ENCODE assay signal across 11 cellular contexts in the genomic region with DNA sequence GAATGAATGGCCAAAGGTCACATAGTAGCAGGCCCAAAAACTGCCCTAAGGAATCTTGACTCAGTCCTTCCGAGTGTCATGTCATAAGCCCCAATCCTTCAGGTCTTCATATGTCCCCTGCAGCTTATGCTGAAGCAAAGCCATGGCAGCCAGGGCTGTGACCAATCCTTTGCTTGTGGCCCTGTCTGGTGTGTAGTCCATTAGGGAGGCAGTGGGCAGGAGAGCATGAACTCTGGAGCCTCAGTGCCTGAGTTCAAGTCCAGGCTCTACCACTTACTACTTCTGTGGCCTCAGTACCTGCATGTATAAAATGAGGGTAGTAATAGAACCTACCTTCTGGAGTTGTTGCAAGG. TPM values are rescaled to one million over a fixed set of nuclear protein-coding genes. Genes with fewer than 3 reads are reported as not detected.
DNase-seq lines count a peak whose midpoint lies in the region; ATAC-seq, FAIRE-seq and TF ChIP-seq lines count a peak whose summit lies in the region.
"Had no signal": no experiment of that assay in that cellular context is flagged by ENCODE, and none has a peak within 500 bp of the region (broad histone marks: within the 10 kb centered on the region; RNA-seq: fewer than 3 reads in every experiment).

No MANE protein-coding gene starts in this region.

- ATAC-seq in right lobe of liver, result no peak
- no peak for ATAC-seq in HepG2
- ATAC-seq in natural killer cell treated with Interleukin-12 subunit alpha and Interleukin-12 subunit beta and Interleukin-15 and Interleukin-18, amount 100 ng/mL, for 72 hours, result no peak
- no peak for ATAC-seq in GM19455 (IDR thresholded peaks at IDR 0.05; ENCODE audit: unreplicated experiment)
- ATAC-seq in HG03432 (IDR thresholded peaks at IDR 0.05; ENCODE audit: unreplicated experiment), result no peak
- ATAC-seq: gastroesophageal sphincter had no signal

- H3K27ac Mint-ChIP-seq in natural killer cell treated with Interleukin-12 subunit alpha and Interleukin-12 subunit beta and Interleukin-15 and Interleukin-18, amount 100 ng/mL, for 72 hours, result peak overlapping the region; percentile 80 to 96

- no peak overlapping the region for H3K4me3 ChIP-seq in right lobe of liver
- H3K4me3 ChIP-seq in HepG2 (replicated peaks in 1 of 3; ENCODE audit: insufficient read depth in 1 of 3, low read depth in 2 of 3, low read length in 3 of 3), result no peak overlapping the region
- H3K4me3 ChIP-seq: gastroesophageal sphincter had no signal

- no peaks in the 10 kb centered on the region for H4K20me1 ChIP-seq in HepG2 (ENCODE audit: insufficient read depth, low read length)

- no peak for TF ChIP-seq RAD21 in HepG2 (CRISPR knock-in tag; IDR thresholded peaks at IDR 0.05)

- H3K27me3 Mint-ChIP-seq in natural killer cell treated with Interleukin-12 subunit alpha and Interleukin-12 subunit beta and Interleukin-15 and Interleukin-18, amount 100 ng/mL, for 72 hours, result no peaks in the 10 kb centered on the region

- in situ Hi-C loops in HepG2 (cut with HindIII; ENCODE audit: extremely low pct_ligation_motif_present, low pct_unique_long_range_greater_than_20kb), result no loop called here

- peaks cover 0 to 34% (median 16%) of the 10 kb centered on the region in 4 donors for H3K4me1 ChIP-seq in right lobe of liver
- peaks cover 52% of the 10 kb centered on the region for H3K4me1 ChIP-seq in HepG2 (ENCODE audit: insufficient read depth, low read length)

- no peaks in the 10 kb centered on the region for H3K27me3 ChIP-seq in right lobe of liver
- no peaks in the 10 kb centered on the region for H3K27me3 ChIP-seq in HepG2 (ENCODE audit: control insufficient read depth in 1 of 2, insufficient read depth in 2 of 2, low read length in 2 of 2)
- H3K27me3 ChIP-seq: gastroesophageal sphincter had no signal

- H3K9me3 ChIP-seq in right lobe of liver, result no peaks in the 10 kb centered on the region
- no peaks in the 10 kb centered on the region for H3K9me3 ChIP-seq in HepG2 (ENCODE audit: low read length)
- H3K9me3 ChIP-seq: gastroesophageal sphincter had no signal

- TF ChIP-seq POLR2A in right lobe of liver (IDR thresholded peaks at IDR 0.05) (no peak), HepG2 (IDR thresholded peaks at IDR 0.05; ENCODE audit: insufficient read depth in 1 of 2, low read depth in 2 of 2, low read length in 2 of 2) (no peak), erythroblast (IDR thresholded peaks at IDR 0.05; ENCODE audit: low read length) (no peak)

- peak overlapping the region; percentile 77 for H3K4me3 Mint-ChIP-seq in natural killer cell treated with Interleukin-12 subunit alpha and Interleukin-12 subunit beta and Interleukin-15 and Interleukin-18, amount 100 ng/mL, for 72 hours

- no peak overlapping the region for H3K9ac ChIP-seq in HepG2 (ENCODE audit: insufficient read depth, low read depth, low read length)

- CTCF ChIA-PET in HepG2 (lab: Yijun Ruan, JAX; ENCODE audit: low intra/inter-chr PET ratio, low total read pairs), result no interaction called here

- no peak overlapping the region for H3K4me2 ChIP-seq in HepG2 (ENCODE audit: low read depth, low read length)

- no peak for TF ChIP-seq EP300 in HepG2 (IDR thresholded peaks at IDR 0.05; ENCODE audit: low read depth in 2 of 2, low read length in 2 of 2)
- no peak for TF ChIP-seq EP300 in HepG2 (CRISPR knock-in tag; IDR thresholded peaks at IDR 0.05; ENCODE audit: borderline replicate concordance)

- WGBS in right lobe of liver (ENCODE audit: insufficient coverage, low coverage, low lambda C conversion rate, missing lambda C conversion rate), result 67% methylated on average over 1 of the region's 1 CpG
- 100% methylated on average over 1 of the region's 1 CpG for WGBS in HepG2 (ENCODE audit: low lambda C conversion rate)

- FAIRE-seq in HepG2 (lab: Jason Lieb, UNC), result no peak
- FAIRE-seq in frontal cortex (lab: Jason Lieb, UNC), result no peak

- DNase-seq in right lobe of liver (peak in 2 of 3 donors; percentile 5), HepG2 (ENCODE audit: low spot score) (no peak), erythroblast (lab: John Stamatoyannopoulos, UW) (no peak), frontal cortex (ENCODE audit: low spot score in 2 of 2) (no peak)
- DNase-seq in natural killer cell treated with Interleukin-12 subunit alpha and Interleukin-12 subunit beta and Interleukin-15 and Interleukin-18, amount 100 ng/mL, for 72 hours (ENCODE audit: low spot score), result peak; percentile 25
- DNase-seq: MV-4-11; stimulated activated CD8-positive, alpha-beta memory T cell treated with anti-CD3 and anti-CD28 coated beads, Interleukin-4, amount 100 ng/mL, for 48 hours had no signal

- peaks cover 69 to 75% of the 10 kb centered on the region in 2 donors for H3K4me1 Mint-ChIP-seq in natural killer cell treated with Interleukin-12 subunit alpha and Interleukin-12 subunit beta and Interleukin-15 and Interleukin-18, amount 100 ng/mL, for 72 hours (ENCODE audit: low read depth in 2 of 2)

- no TSS peak for BruUV-seq in HepG2 (replicated peaks; lab: Mats Ljungman, UMichigan)

- no peaks in the 10 kb centered on the region for H3K36me3 Mint-ChIP-seq in natural killer cell treated with Interleukin-12 subunit alpha and Interleukin-12 subunit beta and Interleukin-15 and Interleukin-18, amount 100 ng/mL, for 72 hours

- POLR2A ChIA-PET in HepG2 (lab: Yijun Ruan, JAX), result no interaction called here

- no peak overlapping the region for H2AFZ ChIP-seq in HepG2 (ENCODE audit: low read length)

- intact Hi-C loops in right lobe of liver (cut with DNase I), result no loop called here
- intact Hi-C loops in HepG2 (cut with micrococcal nuclease; ENCODE audit: unreplicated experiment), result no loop called here

- peaks cover 8% of the 10 kb centered on the region for H3K79me2 ChIP-seq in HepG2 (ENCODE audit: insufficient read depth, low read length)

- no peak for TF ChIP-seq CTCF in right lobe of liver (IDR thresholded peaks at IDR 0.05)
- TF ChIP-seq CTCF in HepG2 (CRISPR knock-in tag; IDR thresholded peaks at IDR 0.05), result no peak

- H3K9me3 Mint-ChIP-seq in natural killer cell treated with Interleukin-12 subunit alpha and Interleukin-12 subunit beta and Interleukin-15 and Interleukin-18, amount 100 ng/mL, for 72 hours, result no peaks in the 10 kb centered on the region

- H3K36me3 ChIP-seq in right lobe of liver (peaks cover 0 to 10% (median 4%) of the 10 kb centered on the region in 4 donors), HepG2 (replicated peaks in 1 of 2; ENCODE audit: control insufficient read depth in 1 of 2, insufficient read depth in 2 of 2, low read length in 2 of 2) (peaks cover 4 to 6% of the 10 kb centered on the region in 2 experiments; a peak in 3 of 5 replicates)

- H3K27ac ChIP-seq in right lobe of liver, result no peak overlapping the region
- H3K27ac ChIP-seq in HepG2 (ENCODE audit: extremely low read length, insufficient read depth, low read length), result no peak overlapping the region
- H3K27ac ChIP-seq in cingulate gyrus (ENCODE audit: low read depth, low read length), result peak overlapping the region; percentile 73

TF ChIP-seq in HepG2, 621 proteins besides CTCF, POLR2A, EP300 and RAD21 (continues in another document):
- TF ChIP-seq ZNF850 (CRISPR knock-in tag; conservative IDR thresholded peaks at IDR 0.05) (no peak), ZNF777 (CRISPR knock-in tag; IDR thresholded peaks at IDR 0.05) (no peak), RNF2 (conservative IDR thresholded peaks at IDR 0.05; ENCODE audit: low read depth) (no peak), ZKSCAN1 (IDR thresholded peaks at IDR 0.05; ENCODE audit: low read length) (no peak)
- TF ChIP-seq, protein P1, sequence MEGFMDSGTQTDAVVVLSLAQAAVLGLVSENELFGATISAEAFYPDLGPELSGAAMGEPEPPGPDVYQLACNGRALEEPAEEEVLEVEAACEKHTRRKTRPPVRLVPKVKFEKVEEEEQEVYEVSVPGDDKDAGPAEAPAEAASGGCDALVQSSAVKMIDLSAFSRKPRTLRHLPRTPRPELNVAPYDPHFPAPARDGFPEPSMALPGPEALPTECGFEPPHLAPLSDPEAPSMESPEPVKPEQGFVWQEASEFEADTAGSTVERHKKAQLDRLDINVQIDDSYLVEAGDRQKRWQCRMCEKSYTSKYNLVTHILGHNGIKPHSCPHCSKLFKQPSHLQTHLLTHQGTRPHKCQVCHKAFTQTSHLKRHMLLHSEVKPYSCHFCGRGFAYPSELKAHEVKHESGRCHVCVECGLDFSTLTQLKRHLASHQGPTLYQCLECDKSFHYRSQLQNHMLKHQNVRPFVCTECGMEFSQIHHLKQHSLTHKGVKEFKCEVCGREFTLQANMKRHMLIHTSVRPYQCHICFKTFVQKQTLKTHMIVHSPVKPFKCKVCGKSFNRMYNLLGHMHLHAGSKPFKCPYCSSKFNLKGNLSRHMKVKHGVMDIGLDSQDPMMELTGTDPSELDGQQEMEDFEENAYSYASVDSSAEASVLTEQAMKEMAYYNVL (CRISPR knock-in tag; IDR thresholded peaks at IDR 0.05; ENCODE audit: borderline replicate concordance), result no peak

RNA-seq across cellular contexts. Expression of a gene that starts 20.3 kb away (rescaled TPM):
- total RNA-seq in right lobe of liver (10 to 100 TPM; 25.4 to 49.1 (median 28.0) TPM), HepG2 (2016; rRNA removed; fragmentation: Illumina TruSeq; extraction: Trizol) (9.5 and 9.8 TPM in 2 replicates), frontal cortex (7.3 TPM)
- total RNA-seq in HepG2 (2016; cell fraction: cytosol; rRNA removed; fragmentation: Illumina TruSeq; extraction: Trizol; ENCODE audit: low read depth), result 0.61 and 0.88 TPM in 2 replicates
- 7.2 and 11.8 TPM in 2 replicates for total RNA-seq in HepG2 (2016; cell fraction: insoluble cytoplasmic fraction; rRNA removed; fragmentation: Illumina TruSeq; extraction: Trizol)
- total RNA-seq in HepG2 (2016; cell fraction: membrane; rRNA removed; fragmentation: Illumina TruSeq; extraction: Trizol), result 5.6 and 6.4 TPM in 2 replicates
- 9.3 and 10.4 TPM in 2 replicates for total RNA-seq in HepG2 (2016; cell fraction: nucleus; rRNA removed; fragmentation: Illumina TruSeq; extraction: Trizol)
- 7.1 and 7.2 TPM in 2 replicates for polyA plus RNA-seq in HepG2 (2011; rRNA removed)
- polyA plus RNA-seq in HepG2 (2011; cell fraction: cytosol; rRNA removed), result 2.7 and 5.6 TPM in 2 replicates
- 13.8 and 16.9 TPM in 2 replicates for polyA plus RNA-seq in HepG2 (2011; cell fraction: nucleus; rRNA removed)
- 5.4 and 8.7 TPM in 2 replicates for polyA plus RNA-seq in HepG2 (2012)
- polyA plus RNA-seq in HepG2 (2016; cell fraction: cytosol; fragmentation: Illumina TruSeq; extraction: Trizol; ENCODE audit: low read depth), result 0.60 and 0.61 TPM in 2 replicates
- 6.0 and 8.8 TPM in 2 replicates for polyA plus RNA-seq in HepG2 (2016; cell fraction: insoluble cytoplasmic fraction; fragmentation: Illumina TruSeq; extraction: Trizol; ENCODE audit: low read depth)
- polyA plus RNA-seq in HepG2 (2016; cell fraction: membrane; fragmentation: Illumina TruSeq; extraction: Trizol; ENCODE audit: low read depth), result 2.1 and 2.2 TPM in 2 replicates
- 28.5 and 30.1 TPM in 2 replicates for polyA plus RNA-seq in HepG2 (2016; cell fraction: nucleus; fragmentation: Illumina TruSeq; extraction: Trizol; ENCODE audit: insufficient read depth, low read depth)
- 9.5 and 51.9 TPM in 2 replicates for polyA minus RNA-seq in HepG2 (2011; rRNA and poly(A)+ RNA removed; ENCODE audit: low replicate concordance)
- 4.6 and 5.4 TPM in 2 replicates for polyA minus RNA-seq in HepG2 (2011; cell fraction: cytosol; rRNA and poly(A)+ RNA removed)
- 5.1 and 12.0 TPM in 2 replicates for polyA minus RNA-seq in HepG2 (2011; cell fraction: nucleus; rRNA and poly(A)+ RNA removed)
- 10 to 100 TPM; 17.1 to 30.3 TPM for total RNA-seq in natural killer cell treated with Interleukin-12 subunit alpha and Interleukin-12 subunit beta and Interleukin-15 and Interleukin-18, amount 100 ng/mL, for 72 hours

Comparison
In these comparisons a context has a peak if more than half of its experiments do, and no peak if none do; other contexts are left out.
1. DNase-seq: peak in right lobe of liver (2 of 3) and natural killer cell treated with Interleukin-12 subunit alpha and Interleukin-12 subunit beta and Interleukin-15 and Interleukin-18, amount 100 ng/mL, for 72 hours (single experiment); none in HepG2 (single experiment), erythroblast (0 of 2) and frontal cortex (0 of 2).